Comparison of ENCODE assay signal across 12 cellular contexts in the genomic region with DNA sequence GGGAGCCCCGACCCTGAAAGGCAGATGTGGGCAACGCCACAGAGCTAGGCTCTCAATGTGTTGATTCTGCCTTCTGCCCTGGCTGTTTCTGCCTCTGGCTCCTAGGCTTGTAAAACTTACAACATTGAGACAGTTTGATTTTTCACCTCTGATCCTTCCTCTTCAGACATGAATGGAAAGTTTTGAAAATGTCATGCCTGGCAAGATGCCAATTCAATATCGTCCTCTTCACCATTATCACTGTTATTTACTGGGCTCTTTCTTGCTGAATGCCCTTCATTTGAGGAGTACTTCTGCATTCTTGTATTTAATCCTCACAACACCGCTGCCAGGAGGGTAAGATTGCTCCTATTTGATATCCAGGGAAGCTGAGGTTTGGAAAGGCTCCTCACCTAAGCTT. TPM values are rescaled to one million over a fixed set of nuclear protein-coding genes. Genes with fewer than 3 reads are reported as not detected.
DNase-seq lines count a peak whose midpoint lies in the region; ATAC-seq and TF ChIP-seq lines count a peak whose summit lies in the region.
"Had no signal": no experiment of that assay in that cellular context is flagged by ENCODE, and none has a peak within 500 bp of the region (broad histone marks: within the 10 kb centered on the region; RNA-seq: fewer than 3 reads in every experiment).

No MANE protein-coding gene starts in this region.

- H3K4me1 ChIP-seq in left ventricle myocardium inferior (peaks cover 56% of the 10 kb centered on the region), vagina (peaks cover 21% of the 10 kb centered on the region)

- no peaks in the 10 kb centered on the region for H3K9me3 ChIP-seq in left ventricle myocardium inferior (replicated peaks)
- H3K9me3 ChIP-seq in vagina = no peaks in the 10 kb centered on the region
- H3K9me3 ChIP-seq: SJCRH30, upper lobe of right lung had no signal

- CTCF ChIA-PET in activated CD4-positive, alpha-beta memory T cell treated with anti-CD3 and anti-CD28 coated beads, Interleukin-2, amount 10 ng/mL, durations not matched to agents 7 days and 5 days (lab: Charles Lee) = interaction anchor here (0.6 to 6.0 kb wide), 26 partner anchors 9 to 546 kb away, joined by 3 to 55 read pairs (median 4); a partner anchor contains a TSS

- no peak for DNase-seq in Right ventricle myocardium superior
- no peak for DNase-seq in Right ventricle myocardium inferior (ENCODE audit: missing footprints)
- no peak for DNase-seq in left ventricle myocardium inferior
- no peak for DNase-seq in osteocyte (ENCODE audit: extremely low spot score, unreplicated experiment)
- no peak for DNase-seq in vagina (ENCODE audit: extremely low spot score in 2 of 2)
- DNase-seq in activated CD4-positive, alpha-beta memory T cell treated with anti-CD3 and anti-CD28 coated beads, Interleukin-2, amount 10 ng/mL, durations not matched to agents 7 days and 5 days = no peak

- ATAC-seq in Right ventricle myocardium superior (ENCODE audit: poor library complexity) = peak; percentile 17
- no peak for ATAC-seq in Right ventricle myocardium inferior
- ATAC-seq in HG02938 (IDR thresholded peaks at IDR 0.05; ENCODE audit: unreplicated experiment) = no peak
- ATAC-seq in GM21381 (IDR thresholded peaks at IDR 0.05; ENCODE audit: unreplicated experiment) = no peak

- no peak for TF ChIP-seq POLR2A in vagina (IDR thresholded peaks at IDR 0.05)

- H3K4me1 Mint-ChIP-seq in osteocyte (ENCODE audit: unreplicated experiment) = peaks cover 26% of the 10 kb centered on the region
- no peaks in the 10 kb centered on the region for H3K4me1 Mint-ChIP-seq in activated CD4-positive, alpha-beta memory T cell treated with anti-CD3 and anti-CD28 coated beads, Interleukin-2, amount 10 ng/mL, durations not matched to agents 7 days and 5 days
- H3K4me1 Mint-ChIP-seq: central memory CD8-positive, alpha-beta T cell had no signal

- no peak overlapping the region for H3K4me3 Mint-ChIP-seq in osteocyte (ENCODE audit: unreplicated experiment)
- no peak overlapping the region for H3K4me3 Mint-ChIP-seq in activated CD4-positive, alpha-beta memory T cell treated with anti-CD3 and anti-CD28 coated beads, Interleukin-2, amount 10 ng/mL, durations not matched to agents 7 days and 5 days
- H3K4me3 Mint-ChIP-seq: central memory CD8-positive, alpha-beta T cell had no signal

- H3K27ac Mint-ChIP-seq in osteocyte (ENCODE audit: unreplicated experiment) = peak overlapping the region; percentile 60
- no peak overlapping the region for H3K27ac Mint-ChIP-seq in activated CD4-positive, alpha-beta memory T cell treated with anti-CD3 and anti-CD28 coated beads, Interleukin-2, amount 10 ng/mL, durations not matched to agents 7 days and 5 days

- POLR2A ChIA-PET in activated CD4-positive, alpha-beta memory T cell treated with anti-CD3 and anti-CD28 coated beads, Interleukin-2, amount 10 ng/mL, durations not matched to agents 7 days and 5 days (lab: Charles Lee) = interaction anchor here (0.7 kb wide), 1 partner anchor 40 kb away, joined by 3 read pairs; no protein-coding TSS in a partner anchor

- H3K27ac ChIP-seq in left ventricle myocardium inferior (replicated peaks) (peak overlapping the region; percentile 92), vagina (peak overlapping the region; percentile 16)
- H3K27ac ChIP-seq: KMS-11, SJCRH30, upper lobe of right lung had no signal

- intact Hi-C loops in Right ventricle myocardium superior (cut with DNase I) (loop anchor here (2.0 to 5.0 kb wide), 3 partner anchors 44 to 546 kb away; no protein-coding TSS in a partner anchor), Right ventricle myocardium inferior (cut with DNase I) (loop anchor here (5.0 to 10.0 kb wide), 2 partner anchors 546 to 684 kb away; a partner anchor contains a TSS), left ventricle myocardium inferior (cut with micrococcal nuclease) (loop anchor here (5.0 kb wide), 2 partner anchors 41 to 86 kb away; no protein-coding TSS in a partner anchor), vagina (cut with DNase I) (loop anchor here (5.0 kb wide), 2 partner anchors 41 to 86 kb away; no protein-coding TSS in a partner anchor)

- H3K36me3 Mint-ChIP-seq in osteocyte (ENCODE audit: unreplicated experiment) = no peaks in the 10 kb centered on the region
- H3K36me3 Mint-ChIP-seq in activated CD4-positive, alpha-beta memory T cell treated with anti-CD3 and anti-CD28 coated beads, Interleukin-2, amount 10 ng/mL, durations not matched to agents 7 days and 5 days (ENCODE audit: low read depth) = no peaks in the 10 kb centered on the region

- H3K27me3 Mint-ChIP-seq in osteocyte (ENCODE audit: unreplicated experiment) = peaks cover 6% of the 10 kb centered on the region
- peaks cover 5% of the 10 kb centered on the region for H3K27me3 Mint-ChIP-seq in activated CD4-positive, alpha-beta memory T cell treated with anti-CD3 and anti-CD28 coated beads, Interleukin-2, amount 10 ng/mL, durations not matched to agents 7 days and 5 days

- no peaks in the 10 kb centered on the region for H3K9me3 Mint-ChIP-seq in osteocyte (ENCODE audit: unreplicated experiment)
- H3K9me3 Mint-ChIP-seq in activated CD4-positive, alpha-beta memory T cell treated with anti-CD3 and anti-CD28 coated beads, Interleukin-2, amount 10 ng/mL, durations not matched to agents 7 days and 5 days = no peaks in the 10 kb centered on the region
- H3K9me3 Mint-ChIP-seq: central memory CD8-positive, alpha-beta T cell had no signal

- H3K4me3 ChIP-seq in left ventricle myocardium inferior (peak overlapping the region; percentile 66), vagina (no peak overlapping the region)
- H3K4me3 ChIP-seq: SJCRH30, upper lobe of right lung had no signal

- H3K27me3 ChIP-seq in left ventricle myocardium inferior (ENCODE audit: low read depth) (no peaks in the 10 kb centered on the region), vagina (no peaks in the 10 kb centered on the region)
- H3K27me3 ChIP-seq: SJCRH30, upper lobe of right lung had no signal

- H3K36me3 ChIP-seq in left ventricle myocardium inferior (no peaks in the 10 kb centered on the region), vagina (no peaks in the 10 kb centered on the region)
- H3K36me3 ChIP-seq: SJCRH30, upper lobe of right lung had no signal

- TF ChIP-seq CTCF in left ventricle myocardium inferior (IDR thresholded peaks at IDR 0.05; ENCODE audit: borderline replicate concordance) (no peak), osteocyte (IDR thresholded peaks at IDR 0.05) (no peak), vagina (IDR thresholded peaks at IDR 0.05) (no peak)

RNA-seq across cellular contexts. Expression of a gene that starts 12.6 kb away (rescaled TPM):
- 42.7 TPM for total RNA-seq in Right ventricle myocardium superior
- total RNA-seq in Right ventricle myocardium inferior = 57.0 TPM
- total RNA-seq in left ventricle myocardium inferior = 59.9 TPM
- total RNA-seq in osteocyte = 0.73 and 1.5 TPM in 2 replicates
- total RNA-seq in vagina = 2.0 TPM
- total RNA-seq in activated CD4-positive, alpha-beta memory T cell treated with anti-CD3 and anti-CD28 coated beads, Interleukin-2, amount 10 ng/mL, durations not matched to agents 7 days and 5 days = not detected
- total RNA-seq: SJCRH30 had no signal

Comparison
In these comparisons a context has a peak if more than half of its experiments do, and no peak if none do; other contexts are left out.
1. RNA of a gene that starts 12.6 kb away (total RNA-seq): 59.9 TPM in left ventricle myocardium inferior (single experiment), 57.0 TPM in Right ventricle myocardium inferior (single experiment) and 42.7 TPM in Right ventricle myocardium superior (single experiment); 2.0 TPM in vagina (single experiment), 0.73 to 1.5 TPM in osteocyte and not detected in activated CD4-positive, alpha-beta memory T cell treated with anti-CD3 and anti-CD28 coated beads, Interleukin-2, amount 10 ng/mL, durations not matched to agents 7 days and 5 days; every median in the first group is over 10 times any median in the second.